In genomic region chr10:69858201-69858600, GRCh38 we compare ENCODE assay signal across 31 cellular contexts. TPM values are rescaled to one million over a fixed set of nuclear protein-coding genes. Genes with fewer than 3 reads are reported as not detected.
"Had no signal": no experiment of that assay in that cellular context is flagged by ENCODE, and none has a peak within 500 bp of the region (broad histone marks: within the 10 kb centered on the region; RNA-seq: fewer than 3 reads in every experiment).

No MANE protein-coding gene starts in this region.

- H3K4me3 ChIP-seq: PC-9 had no signal

- FAIRE-seq: bronchial epithelial cell, RCC 7860 had no signal

- ATAC-seq: activated CD8-positive, alpha-beta memory T cell treated with anti-CD3 and anti-CD28 coated beads, Interleukin-2, amount 10 ng/mL, durations not matched to agents 7 days and 5 days; activated naive CD8-positive, alpha-beta T cell treated with anti-CD3 and anti-CD28 coated beads, Interleukin-2, amount 50 U/mL, for 24 hours; Right ventricle myocardium inferior; SK-N-SH treated with all-trans-retinoic acid at 6 μM for 48 hours had no signal

- H3K27ac ChIP-seq: PC-9, RWPE1, VCaP had no signal

- DNase-seq: activated CD4-positive, alpha-beta memory T cell treated with anti-CD3 and anti-CD28 coated beads, Interleukin-2, amount 10 ng/mL, durations not matched to agents 7 days and 5 days; activated CD4-positive, alpha-beta T cell treated with anti-CD3 and anti-CD28 coated beads for 1 hour; activated CD4-positive, alpha-beta T cell treated with anti-CD3 and anti-CD28 coated beads for 48 hours; activated CD4-positive, CD25-positive, alpha-beta regulatory T cell; activated CD8-positive, alpha-beta memory T cell treated with anti-CD3 and anti-CD28 coated beads for 24 hours; activated CD8-positive, alpha-beta memory T cell treated with anti-CD3 and anti-CD28 coated beads, Interleukin-2, amount 10 ng/mL, durations not matched to agents 7 days and 5 days; activated CD8-positive, alpha-beta memory T cell treated with anti-CD3 and anti-CD28 coated beads, Interleukin-2, amount 50 U/mL, for 48 hours; activated effector memory CD4-positive, alpha-beta T cell treated with Interleukin-2 at 50 U/mL for 16 hours; activated naive CD4-positive, alpha-beta T cell treated with anti-CD3 and anti-CD28 coated beads, Interleukin-2, amount 10 ng/mL, durations not matched to agents 7 days and 5 days; activated naive CD8-positive, alpha-beta T cell treated with anti-CD3 and anti-CD28 coated beads, Interleukin-2, amount 50 U/mL, for 24 hours; activated T-cell treated with anti-CD3 and anti-CD28 coated beads, Interleukin-2, amount 50 U/mL, for 48 hours; anterior cingulate cortex; caudate nucleus; cerebellar nuclear complex; Karpas-422; MV-4-11; NCI-H1092; NCI-H1436 treated with DMSO at 0.1 percent for 48 hours; NCI-H1694 treated with DMSO at 0.1 percent for 48 hours; NCI-H2029; NCI-H345; NCI-H524 treated with DMSO at 0.1 percent for 48 hours; PC-9; SIG-M5 had no signal

- H2AFZ ChIP-seq: PC-9 had no signal

- H3K4me2 ChIP-seq: PC-9 had no signal

RNA-seq across cellular contexts. Expression of gene COL13A1, which starts 56.5 kb away (rescaled TPM):
- total RNA-seq: activated CD4-positive, alpha-beta memory T cell treated with anti-CD3 and anti-CD28 coated beads, Interleukin-2, amount 10 ng/mL, durations not matched to agents 7 days and 5 days; activated CD8-positive, alpha-beta memory T cell treated with anti-CD3 and anti-CD28 coated beads, Interleukin-2, amount 10 ng/mL, durations not matched to agents 7 days and 5 days; T-helper 1 cell treated with Interleukin-12 subunit alpha and Interleukin-12 subunit beta and Interleukin-4 antibody, amounts not matched to agents 30 ng/mL and 1 ng/mL, for 36 hours had no signal
